In genomic region chr5:115366223-115366622, GRCh38 we compare ENCODE assay signal across 8 cellular contexts.
A peak's percentile ranks its signal among the peaks of the same experiment; 100 is the strongest.
DNase-seq lines count a peak whose midpoint lies in the region; ATAC-seq and TF ChIP-seq lines count a peak whose summit lies in the region.

No MANE protein-coding gene starts in this region.

- no peak overlapping the region for H3K9ac ChIP-seq in NT2/D1 (ENCODE audit: insufficient read length, low read depth)

- DNase-seq in GM04503 (ENCODE audit: low read depth) (peak; percentile 90), NT2/D1 (ENCODE audit: low read depth, low spot score) (peak; percentile 27), erythroblast (lab: John Stamatoyannopoulos, UW) (peak; percentile 35 to 73), osteoblast (ENCODE audit: insufficient read length, low spot score, missing footprints) (peak; percentile 92), testis (no peak), NCI-H526 treated with DMSO at 0.1 percent for 48 hours (lab: John Stamatoyannopoulos, UW) (no peak)

- no peaks in the 10 kb centered on the region for H3K27me3 ChIP-seq in NT2/D1 (ENCODE audit: insufficient read depth, insufficient read length)
- no peaks in the 10 kb centered on the region for H3K27me3 ChIP-seq in osteoblast (ENCODE audit: insufficient read depth, low read length)
- no peaks in the 10 kb centered on the region for H3K27me3 ChIP-seq in testis

- no peaks in the 10 kb centered on the region for H3K4me1 ChIP-seq in NT2/D1 (ENCODE audit: insufficient read depth, insufficient read length)
- peaks cover 11% of the 10 kb centered on the region for H3K4me1 ChIP-seq in osteoblast (ENCODE audit: insufficient read depth, low read length)
- H3K4me1 ChIP-seq in testis, result no peaks in the 10 kb centered on the region

- ATAC-seq in GM21825 (IDR thresholded peaks at IDR 0.05; ENCODE audit: unreplicated experiment), result no peak
- no peak for ATAC-seq in GM19455 (IDR thresholded peaks at IDR 0.05; ENCODE audit: unreplicated experiment)

- WGBS in testis, 2 donors, result 55 to 71% methylated on average over 2 of the region's 2 CpGs

- H3K27ac ChIP-seq in osteoblast (ENCODE audit: low read depth, low read length), result peak overlapping the region; percentile 52
- H3K27ac ChIP-seq in testis, result no peak overlapping the region

- H4K20me1 ChIP-seq in osteoblast (ENCODE audit: insufficient read depth, low read length), result no peaks in the 10 kb centered on the region

- H2AFZ ChIP-seq in osteoblast (ENCODE audit: low read length), result no peak overlapping the region

- H3K9me3 ChIP-seq in NT2/D1 (ENCODE audit: insufficient read depth, low read length) (peaks cover 13% of the 10 kb centered on the region; the same call in 1 of the 2 replicates), osteoblast (ENCODE audit: low read depth, low read length) (no peaks in the 10 kb centered on the region), testis (no peaks in the 10 kb centered on the region)

- intact Hi-C loops in testis (cut with DNase I; ENCODE audit: low total_unique reads), result no loop called here

- TF ChIP-seq CTCF in osteoblast (IDR thresholded peaks at IDR 0.05; ENCODE audit: extremely low read depth, low read depth, low read length) (no peak), testis (IDR thresholded peaks at IDR 0.05) (no peak)

- no peak overlapping the region for H3K4me3 ChIP-seq in NT2/D1 (ENCODE audit: insufficient read length, low read depth)
- H3K4me3 ChIP-seq in osteoblast (ENCODE audit: insufficient read depth, low read length), result no peak overlapping the region
- no peak overlapping the region for H3K4me3 ChIP-seq in testis

- no peaks in the 10 kb centered on the region for H3K79me2 ChIP-seq in osteoblast (ENCODE audit: insufficient read depth, low read length)

- no peaks in the 10 kb centered on the region for H3K36me3 ChIP-seq in NT2/D1 (ENCODE audit: insufficient read depth, insufficient read length, low read length)
- no peaks in the 10 kb centered on the region for H3K36me3 ChIP-seq in osteoblast (ENCODE audit: insufficient read depth, low read length)
- no peaks in the 10 kb centered on the region for H3K36me3 ChIP-seq in testis (ENCODE audit: low read depth, missing control alignments)

- H3K4me2 ChIP-seq in osteoblast (ENCODE audit: insufficient read depth, low read length), result no peak overlapping the region

- no peak for TF ChIP-seq POLR2A in erythroblast (IDR thresholded peaks at IDR 0.05; ENCODE audit: low read length)
- TF ChIP-seq POLR2A in testis (IDR thresholded peaks at IDR 0.05), result no peak

Comparison
In these comparisons a context has a peak if more than half of its experiments do, and no peak if none do; other contexts are left out.
1. DNase-seq: peak in GM04503 (single experiment), NT2/D1 (single experiment), erythroblast (2 of 2) and osteoblast (single experiment); none in testis (single experiment) and NCI-H526 treated with DMSO at 0.1 percent for 48 hours (single experiment).